In genomic region chrX:46165866-46166265, GRCh38 we compare ENCODE assay signal across 27 cellular contexts.
"Had no signal": no experiment of that assay in that cellular context is flagged by ENCODE, and none has a peak within 500 bp of the region (broad histone marks: within the 10 kb centered on the region; RNA-seq: fewer than 3 reads in every experiment).

No MANE protein-coding gene starts in this region.

- DNase-seq: activated CD4-positive, alpha-beta T cell treated with anti-CD3 and anti-CD28 coated beads for 36 hours; activated CD4-positive, CD25-positive, alpha-beta regulatory T cell; activated naive CD4-positive, alpha-beta T cell; activated T-cell treated with anti-CD3 and anti-CD28 coated beads for 4 hours; activated T-cell treated with anti-CD3 and anti-CD28 coated beads, Interleukin-2, amount 50 U/mL, for 72 hours; cerebellar nuclear complex; dorsolateral prefrontal cortex; effector memory CD4-positive, alpha-beta T cell; erythroblast; head of caudate nucleus; hippocampal formation; kidney; left colon; ovary; retina; stimulated activated CD4-positive, alpha-beta T cell treated with anti-CD3 and anti-CD28 coated beads, Interleukin-1b, Interleukin-23, amount 100 ng/mL, for 48 hours; stimulated activated CD4-positive, alpha-beta T cell treated with anti-CD3 and anti-CD28 coated beads, Interleukin-4, amount 100 ng/mL, for 4 hours; stimulated activated CD8-positive, alpha-beta memory T cell treated with anti-CD3 and anti-CD28 coated beads, Interleukin-4, amount 100 ng/mL, for 48 hours; stomach; T-helper 1 cell; tibial artery had no signal

- H3K27ac ChIP-seq: cardiac muscle cell, dorsolateral prefrontal cortex, ovary, stomach had no signal

- H3K4me3 ChIP-seq: cardiac muscle cell, coronary artery, dorsolateral prefrontal cortex, ovary, smooth muscle cell, stomach, tibial artery had no signal

- H3K4me1 ChIP-seq: stomach had no signal

- H3K9me3 ChIP-seq: ovary, stomach, tibial artery had no signal

- H3K4me2 ChIP-seq: smooth muscle cell had no signal

- H3K27me3 ChIP-seq: cardiac muscle cell, ovary, stomach, tibial artery had no signal

- ATAC-seq: activated CD4-positive, alpha-beta T cell treated with anti-CD3 and anti-CD28 coated beads for 36 hours; activated naive CD4-positive, alpha-beta T cell treated with anti-CD3 and anti-CD28 coated beads, Interleukin-2, amount 50 U/mL, for 72 hours; activated T-cell treated with anti-CD3 and anti-CD28 coated beads, Interleukin-2, amount 50 U/mL, for 72 hours; left colon; sciatic nerve; stimulated activated memory B cell treated with anti-CD40 and anti-IgM and Interleukin-4, amounts not matched to agents 10 μg/mL and 1 μg/mL and 100 μg/mL, for 72 hours had no signal

- H3K36me3 ChIP-seq: cardiac muscle cell, ovary, stomach, tibial artery had no signal
